In the genomic region with DNA sequence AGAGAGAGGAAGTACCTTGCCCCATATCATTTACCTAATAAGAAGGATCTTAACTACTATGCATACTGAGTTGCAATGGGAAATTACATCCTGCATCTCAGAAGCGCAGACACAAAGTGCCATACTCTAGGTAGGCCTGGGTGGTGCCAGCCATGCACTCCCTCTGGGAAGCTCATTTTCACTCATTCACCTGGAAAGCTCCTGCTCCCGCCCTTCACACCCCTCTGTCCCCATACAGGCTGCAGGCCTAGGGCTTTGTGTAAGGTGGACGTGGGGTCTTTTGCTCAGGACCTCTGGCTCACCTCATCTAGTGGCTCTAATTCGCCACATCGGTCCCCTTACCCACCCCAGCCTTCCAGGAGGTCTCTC, we compare ENCODE assay signal across 10 cellular contexts. TPM values are rescaled to one million over a fixed set of nuclear protein-coding genes. Genes with fewer than 3 reads are reported as not detected.
A peak's percentile ranks its signal among the peaks of the same experiment; 100 is the strongest.
DNase-seq lines count a peak whose midpoint lies in the region; ATAC-seq and TF ChIP-seq lines count a peak whose summit lies in the region.
"Had no signal": no experiment of that assay in that cellular context is flagged by ENCODE, and none has a peak within 500 bp of the region (broad histone marks: within the 10 kb centered on the region; RNA-seq: fewer than 3 reads in every experiment).

No MANE protein-coding gene starts in this region.

- H3K27ac Mint-ChIP-seq in naive thymus-derived CD4-positive, alpha-beta T cell: peak overlapping the region; percentile 90 to 99 (median 98)

- H3K27me3 Mint-ChIP-seq in naive thymus-derived CD4-positive, alpha-beta T cell: no peaks in the 10 kb centered on the region

- H3K4me1 Mint-ChIP-seq in naive thymus-derived CD4-positive, alpha-beta T cell: peaks cover 22 to 60% (median 49%) of the 10 kb centered on the region in 7 donors

- intact Hi-C loops in naive thymus-derived CD4-positive, alpha-beta T cell (cut with micrococcal nuclease): loop anchor here (5.0 to 10.0 kb wide), 5 partner anchors 76 to 1131 kb away; a partner anchor contains a TSS

- CTCF ChIA-PET in naive thymus-derived CD4-positive, alpha-beta T cell (lab: Charles Lee): no interaction called here

- H3K36me3 ChIP-seq in BE2C (peaks cover 8% of the 10 kb centered on the region), duodenal mucosa (ENCODE audit: control insufficient read depth in 1 of 2, insufficient read depth in 2 of 2, low read length in 2 of 2) (peaks cover 15 to 39% of the 10 kb centered on the region in 2 donors)
- peaks cover 7 to 44% (median 12%) of the 10 kb centered on the region in 3 experiments for H3K36me3 ChIP-seq in naive thymus-derived CD4-positive, alpha-beta T cell (ENCODE audit: control insufficient read depth in 2 of 3, insufficient read depth in 3 of 3, low read length in 3 of 3)

- POLR2A ChIA-PET in naive thymus-derived CD4-positive, alpha-beta T cell (lab: Charles Lee): interaction anchor here (1.3 to 2.9 kb wide), 6 partner anchors 9 to 239 kb away, joined by 3 to 28 read pairs (median 10); a partner anchor contains a TSS

- H3K9ac ChIP-seq in duodenal mucosa (ENCODE audit: low read depth in 1 of 2, low read length in 2 of 2): peak overlapping the region; percentile 79 to 93

- H3K9me3 ChIP-seq in BE2C (no peaks in the 10 kb centered on the region), duodenal mucosa (ENCODE audit: control insufficient read depth in 1 of 2, low read length in 2 of 2) (no peaks in the 10 kb centered on the region)
- H3K9me3 ChIP-seq in naive thymus-derived CD4-positive, alpha-beta T cell (ENCODE audit: control insufficient read depth in 2 of 3, low read length in 3 of 3): no peaks in the 10 kb centered on the region

- DNase-seq in BE2C (no peak), NCI-H2107 (lab: John Stamatoyannopoulos, UW) (no peak), midbrain (lab: John Stamatoyannopoulos, UW) (no peak)
- no peak for DNase-seq in Jurkat, Clone E6-1 (ENCODE audit: low read depth, low spot score)
- no peak for DNase-seq in naive thymus-derived CD4-positive, alpha-beta T cell
- DNase-seq in stimulated activated CD8-positive, alpha-beta memory T cell treated with anti-CD3 and anti-CD28 coated beads, Interleukin-4, amount 100 ng/mL, for 48 hours: no peak
- DNase-seq: amniotic stem cell; stimulated activated naive CD4-positive, alpha-beta T cell treated with Interleukin-2 at 50 U/mL for 16 hours had no signal

- H3K27ac ChIP-seq in duodenal mucosa (ENCODE audit: low read depth, low read length): no peak overlapping the region
- H3K27ac ChIP-seq in naive thymus-derived CD4-positive, alpha-beta T cell (ENCODE audit: low read depth, low read length): peak overlapping the region; percentile 91

- peak overlapping the region; percentile 86 to 100 (median 97) for H3K4me3 Mint-ChIP-seq in naive thymus-derived CD4-positive, alpha-beta T cell

- no peaks in the 10 kb centered on the region for H3K9me3 Mint-ChIP-seq in naive thymus-derived CD4-positive, alpha-beta T cell

- peak overlapping the region; percentile 86 for H3K4me3 ChIP-seq in BE2C (ENCODE audit: low read depth, low read length)
- peak overlapping the region; percentile 78 for H3K4me3 ChIP-seq in Jurkat, Clone E6-1 (ENCODE audit: low read length)
- peak overlapping the region; percentile 98 to 99 for H3K4me3 ChIP-seq in duodenal mucosa (ENCODE audit: low read depth in 1 of 2, low read length in 2 of 2)
- peak overlapping the region; percentile 85 for H3K4me3 ChIP-seq in naive thymus-derived CD4-positive, alpha-beta T cell (ENCODE audit: low read length)

- TF ChIP-seq CTCF in BE2C (IDR thresholded peaks at IDR 0.05; ENCODE audit: low read depth, low read length): no peak

- H3K27me3 ChIP-seq in BE2C: no peaks in the 10 kb centered on the region
- no peaks in the 10 kb centered on the region for H3K27me3 ChIP-seq in duodenal mucosa (ENCODE audit: control insufficient read depth in 1 of 2, insufficient read depth in 2 of 2, low read length in 2 of 2)
- H3K27me3 ChIP-seq in naive thymus-derived CD4-positive, alpha-beta T cell (ENCODE audit: control insufficient read depth in 2 of 2, insufficient read depth in 2 of 2, low read length in 2 of 2): no peaks in the 10 kb centered on the region

- peaks cover 9 to 27% (median 17%) of the 10 kb centered on the region in 5 donors for H3K36me3 Mint-ChIP-seq in naive thymus-derived CD4-positive, alpha-beta T cell

- ATAC-seq in naive thymus-derived CD4-positive, alpha-beta T cell: no peak
- no peak for ATAC-seq in GM18517 (IDR thresholded peaks at IDR 0.05; ENCODE audit: unreplicated experiment)

- H3K4me1 ChIP-seq in BE2C (no peaks in the 10 kb centered on the region), duodenal mucosa (ENCODE audit: control insufficient read depth in 1 of 2, insufficient read depth in 2 of 2, low read length in 2 of 2) (peaks cover 16 to 18% of the 10 kb centered on the region in 2 donors)
- H3K4me1 ChIP-seq in naive thymus-derived CD4-positive, alpha-beta T cell (ENCODE audit: control insufficient read depth in 2 of 2, insufficient read depth in 2 of 2, low read length in 2 of 2): peaks cover 7 to 19% of the 10 kb centered on the region in 2 donors

RNA-seq across cellular contexts. Expression of a gene that starts 0.8 kb away (rescaled TPM):
- polyA plus RNA-seq in BE2C (2012; ENCODE audit: insufficient read depth, insufficient read length, low read depth): 50.9 TPM
- 115 TPM for polyA plus RNA-seq in Jurkat, Clone E6-1 (2012; ENCODE audit: insufficient read depth, insufficient read length)
- total RNA-seq in naive thymus-derived CD4-positive, alpha-beta T cell: 10 to 100 TPM; 30.2 to 84.0 (median 36.3) TPM
- polyA plus RNA-seq in naive thymus-derived CD4-positive, alpha-beta T cell: 10 to 100 TPM; 86.2 to 86.5 TPM

RNA-seq across cellular contexts. Expression of a gene that starts 13.1 kb away (rescaled TPM):
- polyA plus RNA-seq in BE2C (2012; ENCODE audit: insufficient read depth, insufficient read length, low read depth): 1.4 TPM
- 5.6 TPM for polyA plus RNA-seq in Jurkat, Clone E6-1 (2012; ENCODE audit: insufficient read depth, insufficient read length)
- total RNA-seq in naive thymus-derived CD4-positive, alpha-beta T cell: 1 to 10 TPM in 2 of 5 experiments, under 1 TPM in 3; 0.65 to 2.0 (median 0.93) TPM
- polyA plus RNA-seq in naive thymus-derived CD4-positive, alpha-beta T cell: 1 to 10 TPM; 1.3 to 1.4 TPM

RNA-seq across cellular contexts. Expression of a gene that starts 19.3 kb away (rescaled TPM):
- 0.63 TPM for polyA plus RNA-seq in BE2C (2012; ENCODE audit: insufficient read depth, insufficient read length, low read depth)
- polyA plus RNA-seq in Jurkat, Clone E6-1 (2012; ENCODE audit: insufficient read depth, insufficient read length): not detected
- total RNA-seq in naive thymus-derived CD4-positive, alpha-beta T cell: 100 to 1,000 TPM in 1 of 5 experiments, 10 to 100 TPM in 1, 1 to 10 TPM in 2, under 1 TPM in 1; 0.80 to 182 (median 1.3) TPM
- under 1 TPM; 0.14 to 0.21 TPM for polyA plus RNA-seq in naive thymus-derived CD4-positive, alpha-beta T cell
